Comparison of ENCODE assay signal across 8 cellular contexts in genomic region chr12:31729728-31730127, GRCh38. TPM values are rescaled to one million over a fixed set of nuclear protein-coding genes. Genes with fewer than 3 reads are reported as not detected.
DNase-seq lines count a peak whose midpoint lies in the region; FAIRE-seq and TF ChIP-seq lines count a peak whose summit lies in the region.

No MANE protein-coding gene starts in this region.

- FAIRE-seq in H54 (lab: Jason Lieb, UNC), result no peak

- peak overlapping the region; percentile 76 for H3K4me3 ChIP-seq in OCI-LY7 (ENCODE audit: low read depth, low read length, poor library complexity, severe bottlenecking)

- H3K9me2 ChIP-seq in OCI-LY7 (ENCODE audit: insufficient read depth, low read length), result no peaks in the 10 kb centered on the region

- H3K9me3 Mint-ChIP-seq in Calu3 (ENCODE audit: low read depth, unreplicated experiment), result peaks cover 5% of the 10 kb centered on the region
- H3K9me3 Mint-ChIP-seq in endothelial cell (ENCODE audit: unreplicated experiment), result peaks cover 19% of the 10 kb centered on the region
- peaks cover 3% of the 10 kb centered on the region for H3K9me3 Mint-ChIP-seq in osteocyte (ENCODE audit: unreplicated experiment)

- H3K27me3 Mint-ChIP-seq in Calu3 (ENCODE audit: unreplicated experiment) (no peaks in the 10 kb centered on the region), endothelial cell (ENCODE audit: unreplicated experiment) (peaks cover 14% of the 10 kb centered on the region), osteocyte (ENCODE audit: unreplicated experiment) (no peaks in the 10 kb centered on the region)

- H3K4me1 Mint-ChIP-seq in Calu3 (ENCODE audit: low read depth, unreplicated experiment) (peaks cover 63% of the 10 kb centered on the region), endothelial cell (ENCODE audit: unreplicated experiment) (peaks cover 30% of the 10 kb centered on the region), osteocyte (ENCODE audit: unreplicated experiment) (peaks cover 34% of the 10 kb centered on the region)

- CTCF ChIA-PET in Calu3 (lab: Charles Lee) (interaction anchor here (1.1 to 1.3 kb wide), 2 partner anchors 11 to 70 kb away, joined by 4 to 5 read pairs; partner anchors contain the start of gene ETFBKMT), OCI-LY7 (lab: Charles Lee; ENCODE audit: unreplicated experiment) (no interaction called here)

- H3K36me3 Mint-ChIP-seq in Calu3 (ENCODE audit: insufficient read depth, unreplicated experiment) (peaks cover 59% of the 10 kb centered on the region), endothelial cell (ENCODE audit: low read depth, unreplicated experiment) (peaks cover 20% of the 10 kb centered on the region), osteocyte (ENCODE audit: unreplicated experiment) (no peaks in the 10 kb centered on the region)

- BruUV-seq in Calu3 (replicated peaks; lab: Mats Ljungman, UMichigan) (TSS peak; percentile 81), OCI-LY7 (replicated peaks; lab: Mats Ljungman, UMichigan) (no TSS peak)

- H3K27ac Mint-ChIP-seq in Calu3 (ENCODE audit: unreplicated experiment), result peak overlapping the region; percentile 99
- peak overlapping the region; percentile 96 for H3K27ac Mint-ChIP-seq in endothelial cell (ENCODE audit: unreplicated experiment)
- H3K27ac Mint-ChIP-seq in osteocyte (ENCODE audit: unreplicated experiment), result peak overlapping the region; percentile 97

- H3K9me3 ChIP-seq in OCI-LY7 (ENCODE audit: low read length), result no peaks in the 10 kb centered on the region

- peak overlapping the region; percentile 99 for H3K4me3 Mint-ChIP-seq in Calu3 (ENCODE audit: low read depth, unreplicated experiment)
- H3K4me3 Mint-ChIP-seq in endothelial cell (ENCODE audit: unreplicated experiment), result peak overlapping the region; percentile 92
- peak overlapping the region; percentile 99 for H3K4me3 Mint-ChIP-seq in osteocyte (ENCODE audit: unreplicated experiment)

- TF ChIP-seq CTCF in Calu3 (IDR thresholded peaks at IDR 0.05; ENCODE audit: unreplicated experiment) (no peak), OCI-LY7 (conservative IDR thresholded peaks at IDR 0.05; ENCODE audit: low read length) (no peak), endothelial cell (IDR thresholded peaks at IDR 0.05; ENCODE audit: unreplicated experiment) (no peak), osteocyte (IDR thresholded peaks at IDR 0.05) (no peak)

- peaks cover 58% of the 10 kb centered on the region for H3K4me1 ChIP-seq in OCI-LY7 (ENCODE audit: insufficient read depth, low read length, poor library complexity, severe bottlenecking)

- H3K79me2 ChIP-seq in OCI-LY7 (ENCODE audit: insufficient read depth, low read depth, low read length), result peaks cover 21% of the 10 kb centered on the region; the same call in 1 of the 2 replicates

- peak overlapping the region; percentile 95 for H3K4me2 ChIP-seq in OCI-LY7 (ENCODE audit: low read length)

- H4K20me1 ChIP-seq in OCI-LY7 (ENCODE audit: insufficient read depth, low read length), result no peaks in the 10 kb centered on the region

- DNase-seq in Calu3, result no peak
- no peak for DNase-seq in OCI-LY7 (ENCODE audit: low spot score)
- DNase-seq in endothelial cell (ENCODE audit: low spot score), result no peak
- DNase-seq in osteocyte (ENCODE audit: extremely low spot score, unreplicated experiment), result no peak
- no peak for DNase-seq in NCI-H2107 treated with DMSO at 0.1 percent for 48 hours (lab: John Stamatoyannopoulos, UW; ENCODE audit: unreplicated experiment)
- DNase-seq in H54 (ENCODE audit: insufficient read length, low spot score), result no peak
- no peak for DNase-seq in posterior cingulate gyrus
- no peak for DNase-seq in stimulated activated naive CD4-positive, alpha-beta T cell treated with Interleukin-2 at 50 U/mL for 16 hours (lab: John Stamatoyannopoulos, UW)

- TF ChIP-seq POLR2A in H54 (IDR thresholded peaks at IDR 0.05; ENCODE audit: low read depth, low read length), result no peak

- intact Hi-C loops in Calu3 (cut with micrococcal nuclease; ENCODE audit: unreplicated experiment) (no loop called here), OCI-LY7 (cut with micrococcal nuclease; ENCODE audit: unreplicated experiment) (loop anchor here (2.0 to 5.0 kb wide), 3 partner anchors 17 to 231 kb away; no protein-coding TSS in a partner anchor), posterior cingulate gyrus (cut with DNase I) (loop anchor here (2.0 to 5.0 kb wide), 2 partner anchors 71 to 233 kb away; partner anchors contain the start of gene ETFBKMT)

- H3K27ac ChIP-seq in OCI-LY7 (ENCODE audit: low read depth, low read length, poor library complexity, severe bottlenecking), result no peak overlapping the region

- H2AFZ ChIP-seq in OCI-LY7 (ENCODE audit: low read length), result peak overlapping the region; percentile 83; the same call in 1 of the 2 replicates

- no peaks in the 10 kb centered on the region for H3K36me3 ChIP-seq in OCI-LY7 (ENCODE audit: insufficient read depth, low read length)

- POLR2A ChIA-PET in OCI-LY7 (lab: Charles Lee), result interaction anchor here (1.0 to 6.8 kb wide), 7 partner anchors 8 to 232 kb away, joined by 3 to 59 read pairs (median 5); no protein-coding TSS in a partner anchor

RNA-seq across cellular contexts. Expression of gene AMN1, which starts 0.9 kb away (rescaled TPM):
- total RNA-seq in Calu3 (2022) (10.2 and 13.5 TPM in 2 replicates), OCI-LY7 (2022) (12.6 and 15.2 TPM in 2 replicates), endothelial cell (ENCODE audit: unreplicated experiment) (5.6 TPM), osteocyte (5.3 and 8.5 TPM in 2 replicates)
- total RNA-seq in OCI-LY7 (2014; rRNA removed; shearing (Covaris generic)), result 14.1 and 20.1 TPM in 2 replicates
